Comparison of ENCODE assay signal across 38 cellular contexts in genomic region chr1:234430691-234431090, GRCh38. TPM values are rescaled to one million over a fixed set of nuclear protein-coding genes. Genes with fewer than 3 reads are reported as not detected.
"Had no signal": no experiment of that assay in that cellular context is flagged by ENCODE, and none has a peak within 500 bp of the region (broad histone marks: within the 10 kb centered on the region; RNA-seq: fewer than 3 reads in every experiment).

No MANE protein-coding gene starts in this region.

- H3K36me3 ChIP-seq: breast epithelium had no signal

- H3K27me3 Mint-ChIP-seq: activated naive CD4-positive, alpha-beta T cell treated with anti-CD3 and anti-CD28 coated beads, Interleukin-2, amount 50 U/mL, for 24 hours; activated naive CD8-positive, alpha-beta T cell; activated naive CD8-positive, alpha-beta T cell treated with anti-CD3 and anti-CD28 coated beads for 36 hours; activated naive CD8-positive, alpha-beta T cell treated with anti-CD3 and anti-CD28 coated beads, Interleukin-2, amount 10 ng/mL, durations not matched to agents 7 days and 5 days; activated naive CD8-positive, alpha-beta T cell treated with anti-CD3 and anti-CD28 coated beads, Interleukin-2, amount 50 U/mL, for 24 hours; activated T-cell treated with anti-CD3 and anti-CD28 coated beads, Interleukin-2, amount 50 U/mL, for 24 hours; brain; central memory CD8-positive, alpha-beta T cell had no signal

- H3K4me1 Mint-ChIP-seq: activated naive CD8-positive, alpha-beta T cell treated with anti-CD3 and anti-CD28 coated beads, Interleukin-2, amount 10 ng/mL, durations not matched to agents 7 days and 5 days; brain; central memory CD8-positive, alpha-beta T cell had no signal

- H3K27ac Mint-ChIP-seq: activated naive CD4-positive, alpha-beta T cell treated with anti-CD3 and anti-CD28 coated beads for 36 hours; activated naive CD4-positive, alpha-beta T cell treated with anti-CD3 and anti-CD28 coated beads, Interleukin-2, amount 50 U/mL, for 24 hours; activated naive CD4-positive, alpha-beta T cell treated with anti-CD3 and anti-CD28 coated beads, Interleukin-2, amount 50 U/mL, for 72 hours; activated naive CD8-positive, alpha-beta T cell treated with anti-CD3 and anti-CD28 coated beads for 36 hours; activated naive CD8-positive, alpha-beta T cell treated with anti-CD3 and anti-CD28 coated beads, Interleukin-2, amount 10 ng/mL, durations not matched to agents 7 days and 5 days; activated naive CD8-positive, alpha-beta T cell treated with anti-CD3 and anti-CD28 coated beads, Interleukin-2, amount 50 U/mL, for 24 hours; activated T-cell treated with anti-CD3 and anti-CD28 coated beads, Interleukin-2, amount 50 U/mL, for 24 hours; activated T-helper 1 cell treated with anti-CD3 and anti-CD28 coated beads, Interleukin-12 subunit alpha, Interleukin-12 subunit beta, Interleukin-2, Interleukin-4 antibody, amounts not matched to agents 30 ng/mL and 10 ng/mL and 1 ng/mL, durations not matched to agents 14 hours and 24 hours and 36 hours had no signal

- H3K27me3 ChIP-seq: adrenal gland, ascending aorta, body of pancreas, brain microvascular endothelial cell, breast epithelium, cardiac muscle cell had no signal

- H3K4me3 Mint-ChIP-seq: activated naive CD4-positive, alpha-beta T cell treated with anti-CD3 and anti-CD28 coated beads for 36 hours; activated naive CD4-positive, alpha-beta T cell treated with anti-CD3 and anti-CD28 coated beads, Interleukin-2, amount 50 U/mL, for 24 hours; activated naive CD8-positive, alpha-beta T cell; activated naive CD8-positive, alpha-beta T cell treated with anti-CD3 and anti-CD28 coated beads for 36 hours; activated naive CD8-positive, alpha-beta T cell treated with anti-CD3 and anti-CD28 coated beads, Interleukin-2, amount 10 ng/mL, durations not matched to agents 7 days and 5 days; activated naive CD8-positive, alpha-beta T cell treated with anti-CD3 and anti-CD28 coated beads, Interleukin-2, amount 50 U/mL, for 24 hours; activated T-cell treated with anti-CD3 and anti-CD28 coated beads, Interleukin-2, amount 50 U/mL, for 24 hours; activated T-cell treated with anti-CD3 and anti-CD28 coated beads, Interleukin-2, amount 50 U/mL, for 4 hours; activated T-helper 1 cell treated with anti-CD3 and anti-CD28 coated beads, Interleukin-12 subunit alpha, Interleukin-12 subunit beta, Interleukin-2, Interleukin-4 antibody, amounts not matched to agents 30 ng/mL and 10 ng/mL and 1 ng/mL, durations not matched to agents 14 hours and 24 hours and 36 hours; brain; central memory CD8-positive, alpha-beta T cell had no signal

- H3K9me3 ChIP-seq: adrenal gland, ascending aorta, body of pancreas, breast epithelium had no signal

- H3K4me3 ChIP-seq: adrenal gland, ascending aorta, body of pancreas, breast epithelium, cardiac muscle cell had no signal

- DNase-seq: activated effector memory CD4-positive, alpha-beta T cell treated with anti-CD3 and anti-CD28 coated beads, Interleukin-2, amount 50 U/mL, for 16 hours; activated effector memory CD4-positive, alpha-beta T cell treated with Interleukin-2 at 50 U/mL for 16 hours; activated gamma-delta T cell; activated gamma-delta T cell treated with Interleukin-2 at 50 U/mL for 16 hours; activated naive CD4-positive, alpha-beta T cell; activated naive CD4-positive, alpha-beta T cell treated with anti-CD3 and anti-CD28 coated beads for 36 hours; activated naive CD4-positive, alpha-beta T cell treated with anti-CD3 and anti-CD28 coated beads, Interleukin-2, amount 50 U/mL, for 16 hours; activated naive CD4-positive, alpha-beta T cell treated with Interleukin-2 at 50 U/mL for 16 hours; activated naive CD8-positive, alpha-beta T cell treated with anti-CD3 and anti-CD28 coated beads for 36 hours; activated naive CD8-positive, alpha-beta T cell treated with anti-CD3 and anti-CD28 coated beads, Interleukin-2, amount 10 ng/mL, durations not matched to agents 7 days and 5 days; activated naive CD8-positive, alpha-beta T cell treated with anti-CD3 and anti-CD28 coated beads, Interleukin-2, amount 50 U/mL, for 24 hours; activated T-cell treated with anti-CD3 and anti-CD28 coated beads for 4 hours; activated T-cell treated with anti-CD3 and anti-CD28 coated beads, Interleukin-2, amount 50 U/mL, for 1 hour; activated T-cell treated with anti-CD3 and anti-CD28 coated beads, Interleukin-2, amount 50 U/mL, for 24 hours; activated T-cell treated with anti-CD3 and anti-CD28 coated beads, Interleukin-2, amount 50 U/mL, for 4 hours; activated T-cell treated with anti-CD3 and anti-CD28 coated beads, Interleukin-2, amount 50 U/mL, for 48 hours; activated T-cell treated with anti-CD3 and anti-CD28 coated beads, Interleukin-2, amount 50 U/mL, for 72 hours; adrenal gland; amniotic stem cell; amygdala; anterior cingulate cortex; aorta; body of pancreas; brain microvascular endothelial cell; caudate nucleus; central memory CD4-positive, alpha-beta T cell; cerebellar nuclear complex had no signal

- FAIRE-seq: bronchial epithelial cell had no signal

- H3K9me3 Mint-ChIP-seq: activated naive CD4-positive, alpha-beta T cell treated with anti-CD3 and anti-CD28 coated beads for 36 hours; activated naive CD4-positive, alpha-beta T cell treated with anti-CD3 and anti-CD28 coated beads, Interleukin-2, amount 50 U/mL, for 24 hours; activated naive CD4-positive, alpha-beta T cell treated with anti-CD3 and anti-CD28 coated beads, Interleukin-2, amount 50 U/mL, for 72 hours; activated naive CD8-positive, alpha-beta T cell treated with anti-CD3 and anti-CD28 coated beads for 36 hours; activated naive CD8-positive, alpha-beta T cell treated with anti-CD3 and anti-CD28 coated beads, Interleukin-2, amount 10 ng/mL, durations not matched to agents 7 days and 5 days; activated naive CD8-positive, alpha-beta T cell treated with anti-CD3 and anti-CD28 coated beads, Interleukin-2, amount 50 U/mL, for 24 hours; activated T-cell treated with anti-CD3 and anti-CD28 coated beads, Interleukin-2, amount 50 U/mL, for 24 hours; activated T-cell treated with anti-CD3 and anti-CD28 coated beads, Interleukin-2, amount 50 U/mL, for 4 hours; activated T-cell treated with anti-CD3 and anti-CD28 coated beads, Interleukin-2, amount 50 U/mL, for 72 hours; activated T-helper 1 cell treated with anti-CD3 and anti-CD28 coated beads, Interleukin-12 subunit alpha, Interleukin-12 subunit beta, Interleukin-2, Interleukin-4 antibody, amounts not matched to agents 30 ng/mL and 10 ng/mL and 1 ng/mL, durations not matched to agents 14 hours and 24 hours and 36 hours; activated T-helper 2 cell treated with anti-CD3 and anti-CD28 coated beads, Interferon-gamma antibody, Interleukin-2, Interleukin-4, amounts not matched to agents 10 μg/mL and 5 μg/mL and 100 μg/mL, durations not matched to agents 14 hours and 24 hours and 36 hours; brain; central memory CD8-positive, alpha-beta T cell had no signal

- H3K27ac ChIP-seq: adrenal gland, ascending aorta, body of pancreas, brain microvascular endothelial cell, breast epithelium, cardiac muscle cell had no signal

- ATAC-seq: activated naive CD4-positive, alpha-beta T cell treated with anti-CD3 and anti-CD28 coated beads, Interleukin-2, amount 50 U/mL, for 72 hours; activated naive CD8-positive, alpha-beta T cell treated with anti-CD3 and anti-CD28 coated beads, Interleukin-2, amount 50 U/mL, for 24 hours; activated T-cell treated with anti-CD3 and anti-CD28 coated beads, Interleukin-2, amount 50 U/mL, for 4 hours; body of pancreas had no signal

- H3K4me1 ChIP-seq: adrenal gland, ascending aorta, breast epithelium had no signal

RNA-seq across cellular contexts. Expression of gene COA6, which starts 57.4 kb away (rescaled TPM):
- total RNA-seq: ascending aorta had no signal
